14 cellular contexts compared by ENCODE assay signal in genomic region chr9:110095238-110095637, GRCh38.
DNase-seq lines count a peak whose midpoint lies in the region; ATAC-seq and TF ChIP-seq lines count a peak whose summit lies in the region.
"Had no signal": no experiment of that assay in that cellular context is flagged by ENCODE, and none has a peak within 500 bp of the region (broad histone marks: within the 10 kb centered on the region; RNA-seq: fewer than 3 reads in every experiment).

No MANE protein-coding gene starts in this region.

- no peaks in the 10 kb centered on the region for H3K9me3 Mint-ChIP-seq in chondrocyte (ENCODE audit: low read depth)
- no peaks in the 10 kb centered on the region for H3K9me3 Mint-ChIP-seq in natural killer cell treated with Interleukin-12 subunit alpha and Interleukin-12 subunit beta and Interleukin-15 and Interleukin-18, amount 100 ng/mL, for 72 hours

- ATAC-seq in heart right ventricle (peak in 2 of 8 donors; percentile 5 to 29), Right ventricle myocardium inferior (no peak), left lung (peak; percentile 15)
- ATAC-seq in natural killer cell treated with Interleukin-12 subunit alpha and Interleukin-12 subunit beta and Interleukin-15 and Interleukin-18, amount 100 ng/mL, for 72 hours = no peak
- ATAC-seq: HepG2 had no signal

- H3K27me3 ChIP-seq in heart right ventricle (no peaks in the 10 kb centered on the region), left lung (no peaks in the 10 kb centered on the region), tibial artery (no peaks in the 10 kb centered on the region)

- H3K4me1 ChIP-seq in heart right ventricle (peaks cover 7 to 81% (median 59%) of the 10 kb centered on the region in 9 donors), left lung (peaks cover 19 to 51% of the 10 kb centered on the region in 2 donors), tibial artery (peaks cover 0 to 40% (median 22%) of the 10 kb centered on the region in 4 donors)

- H3K27me3 Mint-ChIP-seq in chondrocyte (ENCODE audit: low read depth) = no peaks in the 10 kb centered on the region
- H3K27me3 Mint-ChIP-seq in natural killer cell treated with Interleukin-12 subunit alpha and Interleukin-12 subunit beta and Interleukin-15 and Interleukin-18, amount 100 ng/mL, for 72 hours = no peaks in the 10 kb centered on the region

- H3K36me3 Mint-ChIP-seq in chondrocyte (ENCODE audit: low read depth) = no peaks in the 10 kb centered on the region
- no peaks in the 10 kb centered on the region for H3K36me3 Mint-ChIP-seq in natural killer cell treated with Interleukin-12 subunit alpha and Interleukin-12 subunit beta and Interleukin-15 and Interleukin-18, amount 100 ng/mL, for 72 hours

- peak overlapping the region; percentile 85 for H3K27ac Mint-ChIP-seq in chondrocyte (ENCODE audit: unreplicated experiment)
- H3K27ac Mint-ChIP-seq in natural killer cell treated with Interleukin-12 subunit alpha and Interleukin-12 subunit beta and Interleukin-15 and Interleukin-18, amount 100 ng/mL, for 72 hours = no peak overlapping the region

- intact Hi-C loops in heart right ventricle (cut with DNase I) = no loop called here
- intact Hi-C loops in Right ventricle myocardium inferior (cut with DNase I) = no loop called here
- intact Hi-C loops in left lung (cut with DNase I) = no loop called here
- intact Hi-C loops in tibial artery (cut with DNase I; ENCODE audit: low total_unique reads) = no loop called here

- WGBS in heart right ventricle, 2 donors = 66 to 71% methylated on average over 2 of the region's 2 CpGs

- no peak for DNase-seq in heart right ventricle
- DNase-seq in Right ventricle myocardium inferior (ENCODE audit: missing footprints) = no peak
- DNase-seq in chondrocyte (ENCODE audit: low spot score) = no peak
- no peak for DNase-seq in left lung
- DNase-seq in tibial artery = no peak
- DNase-seq in activated T-cell treated with anti-CD3 and anti-CD28 coated beads, Interleukin-2, amount 50 U/mL, for 1 hour = no peak
- DNase-seq in natural killer cell treated with Interleukin-12 subunit alpha and Interleukin-12 subunit beta and Interleukin-15 and Interleukin-18, amount 100 ng/mL, for 72 hours (ENCODE audit: low spot score) = no peak
- DNase-seq in NCI-H2029 (lab: John Stamatoyannopoulos, UW) = no peak
- DNase-seq: activated gamma-delta T cell treated with Interleukin-2 at 50 U/mL for 16 hours; Calu3; head of caudate nucleus; NCI-H1105; stimulated activated CD8-positive, alpha-beta memory T cell treated with anti-CD3 and anti-CD28 coated beads, Interleukin-4, amount 100 ng/mL, for 48 hours had no signal

- TF ChIP-seq CTCF in heart right ventricle (IDR thresholded peaks at IDR 0.05) = no peak
- TF ChIP-seq CTCF in chondrocyte (IDR thresholded peaks at IDR 0.05) = no peak
- TF ChIP-seq CTCF in left lung (IDR thresholded peaks at IDR 0.05) = no peak
- TF ChIP-seq CTCF in tibial artery (IDR thresholded peaks at IDR 0.05) = no peak

- no peaks in the 10 kb centered on the region for H3K9me3 ChIP-seq in heart right ventricle
- no peaks in the 10 kb centered on the region for H3K9me3 ChIP-seq in left lung
- H3K9me3 ChIP-seq in tibial artery = no peaks in the 10 kb centered on the region

- peaks cover 52% of the 10 kb centered on the region for H3K4me1 Mint-ChIP-seq in chondrocyte (ENCODE audit: low read depth)
- no peaks in the 10 kb centered on the region for H3K4me1 Mint-ChIP-seq in natural killer cell treated with Interleukin-12 subunit alpha and Interleukin-12 subunit beta and Interleukin-15 and Interleukin-18, amount 100 ng/mL, for 72 hours (ENCODE audit: low read depth in 2 of 2)

- H3K27ac ChIP-seq in heart right ventricle = peak overlapping the region in 7 of 10 donors; percentile 3 to 48 (median 17)
- H3K27ac ChIP-seq in left lung = peak overlapping the region; percentile 26 to 35
- H3K27ac ChIP-seq in tibial artery = peak overlapping the region; percentile 45 to 54

- H3K36me3 ChIP-seq in heart right ventricle = no peaks in the 10 kb centered on the region
- H3K36me3 ChIP-seq in left lung = no peaks in the 10 kb centered on the region
- no peaks in the 10 kb centered on the region for H3K36me3 ChIP-seq in tibial artery

- H3K4me3 ChIP-seq in heart right ventricle (no peak overlapping the region), left lung (no peak overlapping the region), tibial artery (no peak overlapping the region)

- no peak overlapping the region for H3K4me3 Mint-ChIP-seq in chondrocyte (ENCODE audit: unreplicated experiment)
- H3K4me3 Mint-ChIP-seq in natural killer cell treated with Interleukin-12 subunit alpha and Interleukin-12 subunit beta and Interleukin-15 and Interleukin-18, amount 100 ng/mL, for 72 hours = no peak overlapping the region
